11 cellular contexts compared by ENCODE assay signal in the genomic region with DNA sequence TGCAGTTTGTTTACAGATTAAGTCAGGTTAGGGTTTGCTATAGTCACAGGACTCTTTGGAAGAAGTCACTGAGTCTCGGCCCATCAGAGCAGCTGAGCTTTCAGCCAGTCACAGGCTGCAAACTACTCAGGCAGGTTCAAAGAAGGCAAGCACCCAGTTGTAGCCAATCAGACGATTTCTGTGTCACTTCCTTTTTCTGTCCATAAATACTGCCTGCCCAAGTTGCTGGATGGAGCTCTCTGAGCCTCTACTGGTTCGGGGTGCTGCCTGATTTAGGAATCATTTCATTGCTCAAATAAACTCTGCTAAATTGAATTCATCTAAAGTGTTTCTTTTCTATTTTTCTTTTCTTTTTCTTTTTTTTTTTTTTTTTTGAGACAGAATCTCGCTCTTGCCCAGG. TPM values are rescaled to one million over a fixed set of nuclear protein-coding genes. Genes with fewer than 3 reads are reported as not detected.
DNase-seq lines count a peak whose midpoint lies in the region; ATAC-seq and TF ChIP-seq lines count a peak whose summit lies in the region.
"Had no signal": no experiment of that assay in that cellular context is flagged by ENCODE, and none has a peak within 500 bp of the region (broad histone marks: within the 10 kb centered on the region; RNA-seq: fewer than 3 reads in every experiment).

No MANE protein-coding gene starts in this region.

- H3K27ac Mint-ChIP-seq in activated naive CD4-positive, alpha-beta T cell treated with anti-CD3 and anti-CD28 coated beads for 36 hours, result peak overlapping the region; percentile 96

- H3K9me3 Mint-ChIP-seq in activated naive CD4-positive, alpha-beta T cell treated with anti-CD3 and anti-CD28 coated beads for 36 hours, result peaks cover 17% of the 10 kb centered on the region

- H3K4me3 Mint-ChIP-seq in activated naive CD4-positive, alpha-beta T cell treated with anti-CD3 and anti-CD28 coated beads for 36 hours, result no peak overlapping the region

- peak; percentile 37 for ATAC-seq in stimulated activated naive CD8-positive, alpha-beta T cell treated with anti-CD3 and anti-CD28 coated beads, Interleukin-15, Interleukin-2, amounts not matched to agents 100 U/mL and 50 U/mL, for 24 hours

- H3K4me3 ChIP-seq in choroid plexus epithelial cell (ENCODE audit: low read depth, low read length), result no peak overlapping the region
- H3K4me3 ChIP-seq: skin epidermis had no signal

- DNase-seq in activated naive CD4-positive, alpha-beta T cell treated with anti-CD3 and anti-CD28 coated beads for 36 hours, result peak; percentile 75
- no peak for DNase-seq in activated naive CD4-positive, alpha-beta T cell treated with Interleukin-2 at 50 U/mL for 16 hours
- DNase-seq in NOMO-1 treated with DMSO at 0.1 percent for 48 hours (lab: John Stamatoyannopoulos, UW; ENCODE audit: unreplicated experiment) (peak; percentile 82), choroid plexus epithelial cell (ENCODE audit: low read depth) (peak; percentile 34), cerebellar nuclear complex (lab: John Stamatoyannopoulos, UW) (no peak), iPS-NIHi7 (ENCODE audit: extremely low spot score) (no peak), putamen (ENCODE audit: low spot score) (no peak)
- DNase-seq in stimulated activated naive CD8-positive, alpha-beta T cell treated with anti-CD3 and anti-CD28 coated beads, Interleukin-15, Interleukin-2, amounts not matched to agents 100 U/mL and 50 U/mL, for 24 hours, result no peak
- DNase-seq: H7, NCI-H2171 treated with DMSO at 0.1 percent for 48 hours had no signal

- CTCF ChIA-PET in activated naive CD4-positive, alpha-beta T cell treated with anti-CD3 and anti-CD28 coated beads for 36 hours (lab: Charles Lee), result interaction anchor here (0.6 to 1.2 kb wide), 5 partner anchors 13 to 193 kb away, joined by 3 to 5 read pairs (median 3); no protein-coding TSS in a partner anchor

- no peak for TF ChIP-seq CTCF in choroid plexus epithelial cell (conservative IDR thresholded peaks at IDR 0.05; ENCODE audit: low read depth, low read length)

- no peaks in the 10 kb centered on the region for H3K27me3 Mint-ChIP-seq in activated naive CD4-positive, alpha-beta T cell treated with anti-CD3 and anti-CD28 coated beads for 36 hours (ENCODE audit: low read depth)

- no peaks in the 10 kb centered on the region for H3K36me3 Mint-ChIP-seq in activated naive CD4-positive, alpha-beta T cell treated with anti-CD3 and anti-CD28 coated beads for 36 hours (ENCODE audit: low read depth)

- peaks cover 52% of the 10 kb centered on the region for H3K4me1 Mint-ChIP-seq in activated naive CD4-positive, alpha-beta T cell treated with anti-CD3 and anti-CD28 coated beads for 36 hours (ENCODE audit: low read depth)

- intact Hi-C loops in activated naive CD4-positive, alpha-beta T cell treated with anti-CD3 and anti-CD28 coated beads for 36 hours (cut with micrococcal nuclease), result loop anchor here (1.0 to 2.0 kb wide), 3 partner anchors 27 to 53 kb away; no protein-coding TSS in a partner anchor

RNA-seq across cellular contexts. Expression of gene SH3BP2, which starts 7.3 kb away (rescaled TPM):
- total RNA-seq in activated naive CD4-positive, alpha-beta T cell treated with anti-CD3 and anti-CD28 coated beads for 36 hours, result 10 to 100 TPM; 45.7 to 47.4 TPM

RNA-seq across cellular contexts. Expression of gene TNIP2, which starts 29.5 kb away (rescaled TPM):
- total RNA-seq in activated naive CD4-positive, alpha-beta T cell treated with anti-CD3 and anti-CD28 coated beads for 36 hours, result 10 to 100 TPM; 54.2 to 55.0 TPM

RNA-seq across cellular contexts. Expression of gene ADD1, which starts 58.0 kb away (rescaled TPM):
- total RNA-seq in activated naive CD4-positive, alpha-beta T cell treated with anti-CD3 and anti-CD28 coated beads for 36 hours, result 100 to 1,000 TPM; 165 TPM

Comparison
In these comparisons a context has a peak if more than half of its experiments do, and no peak if none do; other contexts are left out.
1. DNase-seq: peak in activated naive CD4-positive, alpha-beta T cell treated with anti-CD3 and anti-CD28 coated beads for 36 hours (single experiment), NOMO-1 treated with DMSO at 0.1 percent for 48 hours (single experiment) and choroid plexus epithelial cell (single experiment); none in activated naive CD4-positive, alpha-beta T cell treated with Interleukin-2 at 50 U/mL for 16 hours (single experiment), stimulated activated naive CD8-positive, alpha-beta T cell treated with anti-CD3 and anti-CD28 coated beads, Interleukin-15, Interleukin-2, amounts not matched to agents 100 U/mL and 50 U/mL, for 24 hours (single experiment), cerebellar nuclear complex (0 of 2), iPS-NIHi7 (single experiment) and putamen (single experiment).